25 cellular contexts compared by ENCODE assay signal in the genomic region with DNA sequence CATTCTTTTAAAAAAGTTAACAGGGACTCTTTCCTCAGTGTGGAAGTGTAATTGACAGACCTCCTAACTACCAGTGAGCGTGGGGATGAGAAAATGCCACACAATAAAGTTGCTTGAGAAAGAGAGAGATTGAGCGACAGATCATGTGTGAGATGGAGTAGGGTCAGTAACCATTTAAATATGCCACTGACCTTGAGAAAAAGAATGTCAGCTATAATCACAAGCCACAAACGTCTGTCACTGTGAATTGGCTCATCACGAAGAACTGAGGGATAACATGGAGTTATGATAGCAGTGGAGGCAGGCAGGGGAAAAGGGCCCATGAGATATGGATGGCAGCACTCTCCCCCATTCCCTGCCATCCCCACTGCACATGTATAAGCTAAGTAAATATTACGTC.
"Had no signal": no experiment of that assay in that cellular context is flagged by ENCODE, and none has a peak within 500 bp of the region (broad histone marks: within the 10 kb centered on the region; RNA-seq: fewer than 3 reads in every experiment).

No MANE protein-coding gene starts in this region.

- DNase-seq: activated CD4-positive, alpha-beta T cell treated with anti-CD3 and anti-CD28 coated beads, Interleukin-2, amount 10 ng/mL, durations not matched to agents 24 days and 14 days; activated CD4-positive, alpha-beta T cell treated with anti-CD3 and anti-CD28 coated beads, Interleukin-2, amount 50 U/mL, for 4 hours; activated CD8-positive, alpha-beta T cell treated with anti-CD3 and anti-CD28 coated beads for 36 hours; activated gamma-delta T cell; activated naive CD4-positive, alpha-beta T cell treated with Interleukin-2 at 50 U/mL for 16 hours; activated naive CD8-positive, alpha-beta T cell treated with anti-CD3 and anti-CD28 coated beads, Interleukin-2, amount 10 ng/mL, durations not matched to agents 7 days and 5 days; activated T-cell treated with anti-CD3 and anti-CD28 coated beads, Interleukin-2, amount 50 U/mL, for 1 hour; activated T-cell treated with anti-CD3 and anti-CD28 coated beads, Interleukin-2, amount 50 U/mL, for 72 hours; amygdala; caudate nucleus; KG1; NCI-H1092 treated with DMSO at 0.1 percent for 48 hours; NCI-H1417; NCI-H146; NCI-H187; NCI-H2081; NCI-H2171 treated with DMSO at 0.1 percent for 48 hours; NCI-H2227 treated with DMSO at 0.1 percent for 48 hours; NCI-H446; SHP77; SJCRH30; T1000 had no signal

- H3K9me3 ChIP-seq: ascending aorta had no signal

- H3K27me3 ChIP-seq: ascending aorta, SJCRH30 had no signal

- H3K27ac ChIP-seq: ascending aorta, SJCRH30, SK-N-MC had no signal

- ATAC-seq: activated CD8-positive, alpha-beta T cell treated with anti-CD3 and anti-CD28 coated beads for 36 hours; activated T-cell treated with anti-CD3 and anti-CD28 coated beads, Interleukin-2, amount 50 U/mL, for 72 hours; Panc1 had no signal

- H3K4me1 ChIP-seq: ascending aorta, SJCRH30 had no signal

- H3K36me3 ChIP-seq: SJCRH30 had no signal

- H3K4me3 ChIP-seq: ascending aorta, SJCRH30, SK-N-MC had no signal
